ENCODE assay signal across 2 cellular contexts in the genomic region with DNA sequence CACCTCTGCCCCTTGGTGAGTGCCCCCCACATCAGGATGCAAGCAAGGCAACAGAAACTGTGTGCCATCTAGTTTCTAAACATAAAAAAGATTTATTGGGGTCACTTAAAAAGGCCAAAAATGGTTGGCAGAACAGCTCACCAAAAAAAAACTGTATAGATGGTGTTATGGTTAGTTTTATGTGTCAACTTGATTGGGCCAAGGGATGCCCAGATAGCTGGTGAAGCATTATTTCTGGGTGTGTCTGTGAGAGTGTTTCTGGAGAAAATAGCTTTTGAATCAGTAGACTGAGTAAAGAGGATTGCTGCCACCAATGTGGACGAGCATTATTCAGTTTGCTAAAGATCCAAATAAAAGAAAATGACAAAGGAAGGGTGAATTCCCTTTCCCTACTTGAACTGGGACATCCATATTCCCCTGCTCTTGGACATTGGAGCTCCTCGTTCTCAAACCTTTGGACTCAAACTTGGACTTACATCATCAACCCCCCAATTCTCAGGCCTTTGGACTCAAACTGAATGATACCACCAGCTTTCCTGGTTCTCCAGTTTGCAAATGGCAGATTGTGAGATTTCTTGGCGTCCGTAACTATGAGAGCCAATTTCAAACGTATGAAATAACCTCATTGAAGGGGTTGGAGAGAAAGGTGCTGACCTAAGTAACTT.
A peak's percentile ranks its signal among the peaks of the same experiment; 100 is the strongest.
TF ChIP-seq lines count a peak whose summit lies in the region.

No MANE protein-coding gene starts in this region.

TF ChIP-seq in A549, 52 proteins besides CTCF, POLR2A, EP300 and RAD21:
- TF ChIP-seq HOXA7 (CRISPR knock-in tag; IDR thresholded peaks at IDR 0.05) (no peak), MAFK (IDR thresholded peaks at IDR 0.05; ENCODE audit: partially characterized antibody) (peak; percentile 22)

TF ChIP-seq in HepG2, 621 proteins besides CTCF, POLR2A, EP300 and RAD21:
- TF ChIP-seq HNF4A (CRISPR knock-in tag; IDR thresholded peaks at IDR 0.05) (peak; percentile 65), ZNF644 (CRISPR knock-in tag; IDR thresholded peaks at IDR 0.05; ENCODE audit: low read depth) (0 out of 2 replicates have a peak, but pooled peaks have one; percentile 19), HNF4G (IDR thresholded peaks at IDR 0.05; ENCODE audit: borderline replicate concordance, low read depth, low read length) (peak; percentile 70), HNF4G (CRISPR knock-in tag; IDR thresholded peaks at IDR 0.05; ENCODE audit: borderline replicate concordance, low read depth) (no peak), ZNF354B (CRISPR knock-in tag; IDR thresholded peaks at IDR 0.05) (no peak), SSRP1 (CRISPR knock-in tag; IDR thresholded peaks at IDR 0.05) (no peak), MAFK (conservative IDR thresholded peaks at IDR 0.05 in 1 of 2, IDR thresholded peaks at IDR 0.05 in 1 of 2; ENCODE audit: low read length in 2 of 2) (peak in 1 of 2 experiments; percentile 46; a peak in 2 of 4 replicates)
- TF ChIP-seq, protein P1, sequence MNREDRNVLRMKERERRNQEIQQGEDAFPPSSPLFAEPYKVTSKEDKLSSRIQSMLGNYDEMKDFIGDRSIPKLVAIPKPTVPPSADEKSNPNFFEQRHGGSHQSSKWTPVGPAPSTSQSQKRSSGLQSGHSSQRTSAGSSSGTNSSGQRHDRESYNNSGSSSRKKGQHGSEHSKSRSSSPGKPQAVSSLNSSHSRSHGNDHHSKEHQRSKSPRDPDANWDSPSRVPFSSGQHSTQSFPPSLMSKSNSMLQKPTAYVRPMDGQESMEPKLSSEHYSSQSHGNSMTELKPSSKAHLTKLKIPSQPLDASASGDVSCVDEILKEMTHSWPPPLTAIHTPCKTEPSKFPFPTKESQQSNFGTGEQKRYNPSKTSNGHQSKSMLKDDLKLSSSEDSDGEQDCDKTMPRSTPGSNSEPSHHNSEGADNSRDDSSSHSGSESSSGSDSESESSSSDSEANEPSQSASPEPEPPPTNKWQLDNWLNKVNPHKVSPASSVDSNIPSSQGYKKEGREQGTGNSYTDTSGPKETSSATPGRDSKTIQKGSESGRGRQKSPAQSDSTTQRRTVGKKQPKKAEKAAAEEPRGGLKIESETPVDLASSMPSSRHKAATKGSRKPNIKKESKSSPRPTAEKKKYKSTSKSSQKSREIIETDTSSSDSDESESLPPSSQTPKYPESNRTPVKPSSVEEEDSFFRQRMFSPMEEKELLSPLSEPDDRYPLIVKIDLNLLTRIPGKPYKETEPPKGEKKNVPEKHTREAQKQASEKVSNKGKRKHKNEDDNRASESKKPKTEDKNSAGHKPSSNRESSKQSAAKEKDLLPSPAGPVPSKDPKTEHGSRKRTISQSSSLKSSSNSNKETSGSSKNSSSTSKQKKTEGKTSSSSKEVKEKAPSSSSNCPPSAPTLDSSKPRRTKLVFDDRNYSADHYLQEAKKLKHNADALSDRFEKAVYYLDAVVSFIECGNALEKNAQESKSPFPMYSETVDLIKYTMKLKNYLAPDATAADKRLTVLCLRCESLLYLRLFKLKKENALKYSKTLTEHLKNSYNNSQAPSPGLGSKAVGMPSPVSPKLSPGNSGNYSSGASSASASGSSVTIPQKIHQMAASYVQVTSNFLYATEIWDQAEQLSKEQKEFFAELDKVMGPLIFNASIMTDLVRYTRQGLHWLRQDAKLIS (CRISPR knock-in tag; IDR thresholded peaks at IDR 0.05), result no peak
